ENCODE assay signal across 1 cellular context in the genomic region with DNA sequence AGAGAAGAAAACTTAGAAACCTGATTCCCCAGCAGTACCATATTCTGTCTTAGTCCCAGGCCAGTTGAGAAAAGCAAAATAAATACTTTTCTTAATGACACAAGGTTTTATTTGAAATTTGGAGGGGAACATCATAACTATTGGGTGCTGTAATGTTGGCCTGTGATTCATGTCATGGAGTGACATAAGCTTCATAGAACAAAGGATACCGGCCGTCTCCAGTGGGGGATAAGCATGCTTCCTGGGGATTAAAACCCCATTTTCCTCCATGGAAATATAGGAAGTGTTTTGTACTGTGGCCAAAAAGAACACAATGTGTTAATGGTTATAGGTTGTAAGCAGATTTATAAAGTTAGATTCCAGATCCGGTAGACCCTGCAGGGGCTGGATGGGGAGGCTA.
TF ChIP-seq lines count a peak whose summit lies in the region.

No MANE protein-coding gene starts in this region.

TF ChIP-seq in SK-N-SH treated with all-trans-retinoic acid at 6 μM for 48 hours, 23 proteins besides CTCF, POLR2A, EP300 and RAD21 (continued from another document):
- TF ChIP-seq, protein P1, sequence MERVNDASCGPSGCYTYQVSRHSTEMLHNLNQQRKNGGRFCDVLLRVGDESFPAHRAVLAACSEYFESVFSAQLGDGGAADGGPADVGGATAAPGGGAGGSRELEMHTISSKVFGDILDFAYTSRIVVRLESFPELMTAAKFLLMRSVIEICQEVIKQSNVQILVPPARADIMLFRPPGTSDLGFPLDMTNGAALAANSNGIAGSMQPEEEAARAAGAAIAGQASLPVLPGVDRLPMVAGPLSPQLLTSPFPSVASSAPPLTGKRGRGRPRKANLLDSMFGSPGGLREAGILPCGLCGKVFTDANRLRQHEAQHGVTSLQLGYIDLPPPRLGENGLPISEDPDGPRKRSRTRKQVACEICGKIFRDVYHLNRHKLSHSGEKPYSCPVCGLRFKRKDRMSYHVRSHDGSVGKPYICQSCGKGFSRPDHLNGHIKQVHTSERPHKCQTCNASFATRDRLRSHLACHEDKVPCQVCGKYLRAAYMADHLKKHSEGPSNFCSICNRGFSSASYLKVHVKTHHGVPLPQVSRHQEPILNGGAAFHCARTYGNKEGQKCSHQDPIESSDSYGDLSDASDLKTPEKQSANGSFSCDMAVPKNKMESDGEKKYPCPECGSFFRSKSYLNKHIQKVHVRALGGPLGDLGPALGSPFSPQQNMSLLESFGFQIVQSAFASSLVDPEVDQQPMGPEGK (CRISPR knock-in tag; IDR thresholded peaks at IDR 0.05; ENCODE audit: borderline replicate concordance): no peak
- no peak for TF ChIP-seq OSR1 (CRISPR knock-in tag; IDR thresholded peaks at IDR 0.05)
- TF ChIP-seq, protein P2, sequence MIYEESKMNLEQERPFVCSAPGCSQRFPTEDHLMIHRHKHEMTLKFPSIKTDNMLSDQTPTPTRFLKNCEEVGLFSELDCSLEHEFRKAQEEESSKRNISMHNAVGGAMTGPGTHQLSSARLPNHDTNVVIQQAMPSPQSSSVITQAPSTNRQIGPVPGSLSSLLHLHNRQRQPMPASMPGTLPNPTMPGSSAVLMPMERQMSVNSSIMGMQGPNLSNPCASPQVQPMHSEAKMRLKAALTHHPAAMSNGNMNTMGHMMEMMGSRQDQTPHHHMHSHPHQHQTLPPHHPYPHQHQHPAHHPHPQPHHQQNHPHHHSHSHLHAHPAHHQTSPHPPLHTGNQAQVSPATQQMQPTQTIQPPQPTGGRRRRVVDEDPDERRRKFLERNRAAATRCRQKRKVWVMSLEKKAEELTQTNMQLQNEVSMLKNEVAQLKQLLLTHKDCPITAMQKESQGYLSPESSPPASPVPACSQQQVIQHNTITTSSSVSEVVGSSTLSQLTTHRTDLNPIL (CRISPR knock-in tag; IDR thresholded peaks at IDR 0.05; ENCODE audit: low read depth): no peak
- TF ChIP-seq, protein P3, sequence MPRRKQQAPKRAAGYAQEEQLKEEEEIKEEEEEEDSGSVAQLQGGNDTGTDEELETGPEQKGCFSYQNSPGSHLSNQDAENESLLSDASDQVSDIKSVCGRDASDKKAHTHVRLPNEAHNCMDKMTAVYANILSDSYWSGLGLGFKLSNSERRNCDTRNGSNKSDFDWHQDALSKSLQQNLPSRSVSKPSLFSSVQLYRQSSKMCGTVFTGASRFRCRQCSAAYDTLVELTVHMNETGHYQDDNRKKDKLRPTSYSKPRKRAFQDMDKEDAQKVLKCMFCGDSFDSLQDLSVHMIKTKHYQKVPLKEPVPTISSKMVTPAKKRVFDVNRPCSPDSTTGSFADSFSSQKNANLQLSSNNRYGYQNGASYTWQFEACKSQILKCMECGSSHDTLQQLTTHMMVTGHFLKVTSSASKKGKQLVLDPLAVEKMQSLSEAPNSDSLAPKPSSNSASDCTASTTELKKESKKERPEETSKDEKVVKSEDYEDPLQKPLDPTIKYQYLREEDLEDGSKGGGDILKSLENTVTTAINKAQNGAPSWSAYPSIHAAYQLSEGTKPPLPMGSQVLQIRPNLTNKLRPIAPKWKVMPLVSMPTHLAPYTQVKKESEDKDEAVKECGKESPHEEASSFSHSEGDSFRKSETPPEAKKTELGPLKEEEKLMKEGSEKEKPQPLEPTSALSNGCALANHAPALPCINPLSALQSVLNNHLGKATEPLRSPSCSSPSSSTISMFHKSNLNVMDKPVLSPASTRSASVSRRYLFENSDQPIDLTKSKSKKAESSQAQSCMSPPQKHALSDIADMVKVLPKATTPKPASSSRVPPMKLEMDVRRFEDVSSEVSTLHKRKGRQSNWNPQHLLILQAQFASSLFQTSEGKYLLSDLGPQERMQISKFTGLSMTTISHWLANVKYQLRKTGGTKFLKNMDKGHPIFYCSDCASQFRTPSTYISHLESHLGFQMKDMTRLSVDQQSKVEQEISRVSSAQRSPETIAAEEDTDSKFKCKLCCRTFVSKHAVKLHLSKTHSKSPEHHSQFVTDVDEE (CRISPR knock-in tag; IDR thresholded peaks at IDR 0.05): no peak
- TF ChIP-seq, protein P4, sequence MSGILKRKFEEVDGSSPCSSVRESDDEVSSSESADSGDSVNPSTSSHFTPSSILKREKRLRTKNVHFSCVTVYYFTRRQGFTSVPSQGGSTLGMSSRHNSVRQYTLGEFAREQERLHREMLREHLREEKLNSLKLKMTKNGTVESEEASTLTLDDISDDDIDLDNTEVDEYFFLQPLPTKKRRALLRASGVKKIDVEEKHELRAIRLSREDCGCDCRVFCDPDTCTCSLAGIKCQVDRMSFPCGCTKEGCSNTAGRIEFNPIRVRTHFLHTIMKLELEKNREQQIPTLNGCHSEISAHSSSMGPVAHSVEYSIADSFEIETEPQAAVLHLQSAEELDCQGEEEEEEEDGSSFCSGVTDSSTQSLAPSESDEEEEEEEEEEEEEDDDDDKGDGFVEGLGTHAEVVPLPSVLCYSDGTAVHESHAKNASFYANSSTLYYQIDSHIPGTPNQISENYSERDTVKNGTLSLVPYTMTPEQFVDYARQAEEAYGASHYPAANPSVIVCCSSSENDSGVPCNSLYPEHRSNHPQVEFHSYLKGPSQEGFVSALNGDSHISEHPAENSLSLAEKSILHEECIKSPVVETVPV (CRISPR knock-in tag; IDR thresholded peaks at IDR 0.05): no peak
